In the genomic region with DNA sequence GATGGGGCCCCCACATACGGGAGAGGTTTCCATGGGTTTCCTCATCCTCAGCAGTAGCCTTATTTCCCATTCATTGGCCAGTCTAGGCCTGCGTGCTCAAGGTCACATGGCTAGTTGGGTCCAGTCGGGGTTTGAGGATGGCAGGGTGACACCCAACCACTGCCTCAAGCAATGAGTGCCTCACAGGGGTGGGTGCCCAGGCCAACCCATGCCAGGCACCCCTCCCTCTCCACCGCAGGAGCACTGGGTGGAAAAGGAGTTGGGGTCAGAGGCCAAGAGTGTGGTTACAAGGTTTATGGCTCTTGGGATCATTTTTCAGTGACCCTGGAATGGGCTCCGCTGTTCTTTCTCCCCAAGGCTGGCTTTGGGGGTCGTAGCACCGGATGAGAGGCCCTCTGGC, we compare ENCODE assay signal across 25 cellular contexts.
"Had no signal": no experiment of that assay in that cellular context is flagged by ENCODE, and none has a peak within 500 bp of the region (broad histone marks: within the 10 kb centered on the region; RNA-seq: fewer than 3 reads in every experiment).

No MANE protein-coding gene starts in this region.

- H3K27ac Mint-ChIP-seq: nephron; stimulated activated naive B cell treated with anti-CD40 and anti-IgM and Interleukin-4, amounts not matched to agents 10 μg/mL and 1 μg/mL and 100 μg/mL, for 72 hours had no signal

- H3K36me3 ChIP-seq: heart left ventricle, lower lobe of right lung, pancreas, right lobe of liver, stomach, thyroid gland, upper lobe of right lung had no signal

- H3K4me3 ChIP-seq: heart left ventricle, lower lobe of right lung, pancreas, psoas muscle, right lobe of liver, skin epidermis, stomach, testis, thyroid gland, upper lobe of right lung had no signal

- ATAC-seq: heart left ventricle; left cardiac atrium; left lobe of liver; lower lobe of right lung; naive thymus-derived CD8-positive, alpha-beta T cell; pancreas; psoas muscle; right lobe of liver; stimulated activated naive B cell treated with anti-CD40 and anti-IgM and Interleukin-4, amounts not matched to agents 10 μg/mL and 1 μg/mL and 100 μg/mL, for 72 hours; stimulated activated naive CD8-positive, alpha-beta T cell treated with anti-CD3 and anti-CD28 coated beads, Interleukin-15, Interleukin-2, amounts not matched to agents 100 U/mL and 50 U/mL, for 24 hours; upper lobe of right lung had no signal

- H3K4me3 Mint-ChIP-seq: stimulated activated naive B cell treated with anti-CD40 and anti-IgM and Interleukin-4, amounts not matched to agents 10 μg/mL and 1 μg/mL and 100 μg/mL, for 72 hours had no signal

- DNase-seq: glutamatergic neuron; heart left ventricle; kidney glomerular epithelial cell; left cardiac atrium; lower lobe of right lung; mammary epithelial cell; mesenchymal stem cell; pancreas; stimulated activated CD4-positive, alpha-beta T cell treated with anti-CD3 and anti-CD28 coated beads, Interleukin-12 subunit alpha, Interleukin-12 subunit beta, amount 100 ng/mL, for 4 hours; stimulated activated CD4-positive, alpha-beta T cell treated with anti-CD3 and anti-CD28 coated beads, Interleukin-15, amount 100 ng/mL, for 24 hours; stimulated activated CD4-positive, alpha-beta T cell treated with anti-CD3 and anti-CD28 coated beads, Interleukin-2, amount 100 ng/mL, for 24 hours; stimulated activated CD4-positive, alpha-beta T cell treated with anti-CD3 and anti-CD28 coated beads, Interleukin-4, amount 100 ng/mL, for 1 hour; stimulated activated naive B cell treated with anti-CD40 and anti-IgM and Interleukin-4, amounts not matched to agents 10 μg/mL and 1 μg/mL and 100 μg/mL, for 72 hours; stimulated activated naive CD8-positive, alpha-beta T cell treated with anti-CD3 and anti-CD28 coated beads, Interleukin-15, Interleukin-2, amounts not matched to agents 100 U/mL and 50 U/mL, for 24 hours; stomach; testis; thyroid gland; trophoblast cell; upper lobe of right lung had no signal

- H3K27me3 ChIP-seq: testis had no signal

- H3K9me3 ChIP-seq: heart left ventricle, lower lobe of right lung, pancreas, psoas muscle, right lobe of liver, stomach, testis, thyroid gland, upper lobe of right lung had no signal

- H3K9me3 Mint-ChIP-seq: nephron; stimulated activated naive B cell treated with anti-CD40 and anti-IgM and Interleukin-4, amounts not matched to agents 10 μg/mL and 1 μg/mL and 100 μg/mL, for 72 hours had no signal

- H3K36me3 Mint-ChIP-seq: stimulated activated naive B cell treated with anti-CD40 and anti-IgM and Interleukin-4, amounts not matched to agents 10 μg/mL and 1 μg/mL and 100 μg/mL, for 72 hours had no signal

- H3K27ac ChIP-seq: heart left ventricle, lower lobe of right lung, pancreas, psoas muscle, right lobe of liver, stomach, testis, thyroid gland, upper lobe of right lung had no signal
